ENCODE assay signal across 17 cellular contexts in the genomic region with DNA sequence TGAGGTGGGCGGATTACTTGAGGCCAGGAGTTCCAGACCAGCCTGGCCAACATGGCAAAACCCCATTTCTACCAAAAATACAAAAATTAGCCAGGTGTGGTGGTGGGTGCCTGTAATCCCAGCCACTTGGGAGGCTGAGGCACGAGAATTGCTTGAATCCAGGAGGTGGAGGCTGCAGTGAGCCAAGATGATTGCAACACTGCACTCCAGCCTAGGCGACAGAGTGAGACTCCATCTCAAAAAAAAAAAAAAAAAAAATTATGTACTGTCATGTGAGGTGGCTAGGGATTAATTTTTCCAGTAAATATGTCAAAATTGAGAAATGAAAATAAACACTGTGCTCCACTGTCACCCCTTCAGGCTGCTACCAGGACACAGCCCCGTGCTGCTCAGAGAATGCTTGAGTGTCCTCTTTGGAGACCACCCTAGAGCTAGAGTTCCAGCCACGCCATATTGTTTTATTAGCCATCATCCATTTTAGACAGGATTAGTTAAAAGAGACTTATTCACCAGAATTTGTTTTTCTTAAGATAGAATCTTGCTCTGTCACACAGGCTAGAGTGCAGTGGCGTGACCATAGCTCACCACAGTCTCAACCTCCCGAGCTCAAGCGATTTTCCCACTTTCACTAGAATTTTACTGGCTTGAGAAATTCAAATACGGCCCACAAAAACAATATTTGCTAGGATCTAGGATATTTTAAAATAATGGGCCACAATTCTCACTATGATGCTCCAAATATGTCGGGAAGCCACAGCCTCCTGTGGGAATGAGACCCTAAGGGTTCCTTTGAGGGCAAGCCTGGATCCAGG. TPM values are rescaled to one million over a fixed set of nuclear protein-coding genes. Genes with fewer than 3 reads are reported as not detected.
DNase-seq lines count a peak whose midpoint lies in the region; ATAC-seq and TF ChIP-seq lines count a peak whose summit lies in the region.
"Had no signal": no experiment of that assay in that cellular context is flagged by ENCODE, and none has a peak within 500 bp of the region (broad histone marks: within the 10 kb centered on the region; RNA-seq: fewer than 3 reads in every experiment).

No MANE protein-coding gene starts in this region.

- H3K27me3 ChIP-seq in lower lobe of right lung (ENCODE audit: low read depth) (no peaks in the 10 kb centered on the region), heart left ventricle (no peaks in the 10 kb centered on the region)
- H3K27me3 ChIP-seq: neutrophil, SJSA1 had no signal

- intact Hi-C loops in CD14-positive monocyte (cut with micrococcal nuclease), result no loop called here
- intact Hi-C loops in lower lobe of right lung (cut with DNase I), result no loop called here
- intact Hi-C loops in heart left ventricle (cut with DNase I), result no loop called here

- TF ChIP-seq POLR2A in heart left ventricle (IDR thresholded peaks at IDR 0.05), result no peak

- H3K4me1 Mint-ChIP-seq in CD14-positive monocyte (peaks cover 57% of the 10 kb centered on the region), T-helper 17 cell (peaks cover 54% of the 10 kb centered on the region)

- H3K36me3 ChIP-seq in lower lobe of right lung, result no peaks in the 10 kb centered on the region
- no peaks in the 10 kb centered on the region for H3K36me3 ChIP-seq in heart left ventricle
- H3K36me3 ChIP-seq: left ventricle myocardium inferior, neutrophil, SJSA1 had no signal

- DNase-seq in CD14-positive monocyte (ENCODE audit: low spot score) (no peak), GM12865 (ENCODE audit: low read depth) (no peak), T-helper 17 cell (no peak), lower lobe of right lung (no peak), NCI-H446 treated with DMSO at 0.1 percent for 48 hours (lab: John Stamatoyannopoulos, UW) (no peak), heart left ventricle (no peak)
- DNase-seq: amniotic stem cell; effector CD8-positive, alpha-beta T cell; NCI-H1092 treated with DMSO at 0.1 percent for 48 hours had no signal

- 93 to 95% (median 94%) methylated on average over 10 of the region's 10 CpGs for WGBS in heart left ventricle, 4 donors

- H3K4me1 ChIP-seq in lower lobe of right lung (peaks cover 16% of the 10 kb centered on the region), heart left ventricle (peaks cover 0 to 46% (median 6%) of the 10 kb centered on the region in 12 donors)
- H3K4me1 ChIP-seq: Caco-2, SJSA1 had no signal

- H3K27me3 Mint-ChIP-seq in CD14-positive monocyte (ENCODE audit: low read depth in 3 of 3), result peaks cover 0 to 2% (median 0%) of the 10 kb centered on the region in 3 donors
- no peaks in the 10 kb centered on the region for H3K27me3 Mint-ChIP-seq in T-helper 17 cell

- H3K4me3 Mint-ChIP-seq in CD14-positive monocyte (peak overlapping the region in 1 of 2 donors; percentile 12), T-helper 17 cell (peak overlapping the region; percentile 79)
- H3K4me3 Mint-ChIP-seq: type B pancreatic cell had no signal

- peak overlapping the region; percentile 14 for H3K27ac ChIP-seq in lower lobe of right lung
- H3K27ac ChIP-seq in heart left ventricle, result peak overlapping the region in 1 of 12 donors; percentile 88
- H3K27ac ChIP-seq: left ventricle myocardium inferior, neutrophil, SJSA1 had no signal

- ATAC-seq in T-helper 17 cell (no peak), lower lobe of right lung (no peak), heart left ventricle (no peak), HG03469 (IDR thresholded peaks at IDR 0.05; ENCODE audit: unreplicated experiment) (no peak)

- no peaks in the 10 kb centered on the region for H3K9me3 ChIP-seq in T-helper 17 cell (ENCODE audit: control insufficient read depth, low read length, poor library complexity, severe bottlenecking)
- no peaks in the 10 kb centered on the region for H3K9me3 ChIP-seq in lower lobe of right lung
- H3K9me3 ChIP-seq in heart left ventricle, result no peaks in the 10 kb centered on the region
- H3K9me3 ChIP-seq: Caco-2, mucosa of descending colon, neutrophil, SJSA1 had no signal

- H3K27ac Mint-ChIP-seq in CD14-positive monocyte (peak overlapping the region; percentile 85 to 95 (median 90)), T-helper 17 cell (peak overlapping the region; percentile 95)
- H3K27ac Mint-ChIP-seq: type B pancreatic cell had no signal

- TF ChIP-seq CTCF in CD14-positive monocyte (IDR thresholded peaks at IDR 0.05) (no peak), GM12865 (IDR thresholded peaks at IDR 0.05; ENCODE audit: insufficient read depth, low read depth, low read length, missing control alignments) (no peak), lower lobe of right lung (IDR thresholded peaks at IDR 0.05) (no peak), heart left ventricle (IDR thresholded peaks at IDR 0.05) (no peak)

- H3K36me3 Mint-ChIP-seq in CD14-positive monocyte (peaks cover 0 to under 1% of the 10 kb centered on the region in 2 donors), T-helper 17 cell (ENCODE audit: low read depth) (peaks cover 2% of the 10 kb centered on the region)
- H3K36me3 Mint-ChIP-seq: type B pancreatic cell had no signal

- H3K4me3 ChIP-seq in GM12865 (ENCODE audit: low read depth, low read length) (peak overlapping the region; percentile 96), lower lobe of right lung (peak overlapping the region; percentile 29), heart left ventricle (peak overlapping the region in 1 of 12 donors; percentile 45)
- H3K4me3 ChIP-seq: left ventricle myocardium inferior, mucosa of descending colon, SJSA1 had no signal

- no peaks in the 10 kb centered on the region for H3K9me3 Mint-ChIP-seq in CD14-positive monocyte
- H3K9me3 Mint-ChIP-seq: type B pancreatic cell had no signal

RNA-seq across cellular contexts. Expression of a gene that starts 0.7 kb away (rescaled TPM):
- under 1 TPM; 0.47 TPM for polyA plus RNA-seq in CD14-positive monocyte
- 10 to 100 TPM; 13.9 to 14.1 TPM for total RNA-seq in T-helper 17 cell
- total RNA-seq in lower lobe of right lung, result 8.6 TPM
- total RNA-seq in heart left ventricle, result 1 to 10 TPM in 1 of 9 donors, under 1 TPM in 5, not detected in 3; 0.22 to 4.4 (median 0.39) TPM
- polyA plus RNA-seq in heart left ventricle, result under 1 TPM; 0.12 to 0.19 TPM
- total RNA-seq: Caco-2, left ventricle myocardium inferior, renal cortical epithelial cell, SJSA1 had no signal

RNA-seq across cellular contexts. Expression of a gene that starts 20.6 kb away (rescaled TPM):
- polyA plus RNA-seq in CD14-positive monocyte (10 to 100 TPM; 31.5 to 37.8 TPM), heart left ventricle (10 to 100 TPM in 1 of 2 donors, 1 to 10 TPM in 1; 5.0 to 14.2 TPM)
- total RNA-seq in T-helper 17 cell (1 to 10 TPM; 3.6 to 3.7 TPM), lower lobe of right lung (32.0 TPM), heart left ventricle (10 to 100 TPM in 6 of 9 donors, 1 to 10 TPM in 3; 9.7 to 17.5 (median 11.5) TPM)

RNA-seq across cellular contexts. Expression of a gene that starts 39.0 kb away (rescaled TPM):
- not detected for polyA plus RNA-seq in CD14-positive monocyte
- under 1 TPM in 1 of 2 donors, not detected in 1; 0.45 TPM for total RNA-seq in T-helper 17 cell
- 13.1 TPM for total RNA-seq in lower lobe of right lung
- 10 to 100 TPM in 1 of 9 donors, 1 to 10 TPM in 6, under 1 TPM in 2; 0.58 to 23.8 (median 1.8) TPM for total RNA-seq in heart left ventricle
- polyA plus RNA-seq in heart left ventricle, result 1 to 10 TPM in 1 of 2 donors, under 1 TPM in 1; 0.86 to 2.6 TPM
